Comparison of ENCODE assay signal across 13 cellular contexts in the genomic region with DNA sequence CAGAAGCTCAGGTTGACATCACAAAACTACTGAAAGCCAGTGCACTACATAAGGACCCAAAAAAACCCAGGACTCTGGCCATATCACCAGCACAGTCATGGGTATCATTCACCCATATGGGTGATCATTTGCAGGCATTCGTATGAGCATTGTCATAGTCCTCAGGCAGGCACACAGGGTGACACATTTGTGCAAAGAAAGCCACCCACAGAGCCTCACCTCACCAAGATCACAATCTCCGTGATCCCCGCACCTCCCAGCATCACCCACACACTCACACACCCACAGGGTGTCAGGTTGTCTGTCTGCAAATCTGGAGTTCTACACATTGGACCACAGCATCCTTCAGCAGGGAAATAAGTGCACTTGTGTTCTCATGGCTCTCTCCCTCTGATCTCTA.
DNase-seq lines count a peak whose midpoint lies in the region; ATAC-seq and TF ChIP-seq lines count a peak whose summit lies in the region.
"Had no signal": no experiment of that assay in that cellular context is flagged by ENCODE, and none has a peak within 500 bp of the region (broad histone marks: within the 10 kb centered on the region; RNA-seq: fewer than 3 reads in every experiment).

No MANE protein-coding gene starts in this region.

- H3K36me3 Mint-ChIP-seq in central memory CD8-positive, alpha-beta T cell (ENCODE audit: insufficient read depth), result peaks cover 1% of the 10 kb centered on the region
- H3K36me3 Mint-ChIP-seq in chondrocyte (ENCODE audit: low read depth), result no peaks in the 10 kb centered on the region
- H3K36me3 Mint-ChIP-seq: stimulated activated memory B cell treated with anti-CD40 and anti-IgM and Interleukin-4, amounts not matched to agents 10 μg/mL and 1 μg/mL and 100 μg/mL, for 72 hours had no signal

- H3K27ac Mint-ChIP-seq in central memory CD8-positive, alpha-beta T cell (ENCODE audit: low read depth), result peak overlapping the region; percentile 14
- H3K27ac Mint-ChIP-seq in chondrocyte (ENCODE audit: unreplicated experiment), result no peak overlapping the region
- H3K27ac Mint-ChIP-seq: stimulated activated memory B cell treated with anti-CD40 and anti-IgM and Interleukin-4, amounts not matched to agents 10 μg/mL and 1 μg/mL and 100 μg/mL, for 72 hours had no signal

- no peaks in the 10 kb centered on the region for H3K27me3 Mint-ChIP-seq in central memory CD8-positive, alpha-beta T cell
- H3K27me3 Mint-ChIP-seq in chondrocyte (ENCODE audit: low read depth), result no peaks in the 10 kb centered on the region

- H3K4me3 ChIP-seq in breast epithelium, result no peak overlapping the region

- no peaks in the 10 kb centered on the region for H3K9me3 Mint-ChIP-seq in central memory CD8-positive, alpha-beta T cell
- no peaks in the 10 kb centered on the region for H3K9me3 Mint-ChIP-seq in chondrocyte (ENCODE audit: low read depth)
- H3K9me3 Mint-ChIP-seq: stimulated activated memory B cell treated with anti-CD40 and anti-IgM and Interleukin-4, amounts not matched to agents 10 μg/mL and 1 μg/mL and 100 μg/mL, for 72 hours had no signal

- intact Hi-C loops in breast epithelium (cut with DNase I; ENCODE audit: low total_unique reads), result no loop called here

- DNase-seq in T follicular helper cell (ENCODE audit: low read depth) (peak; percentile 12), breast epithelium (ENCODE audit: low spot score in 2 of 2) (no peak), chondrocyte (ENCODE audit: low spot score) (no peak), OCI-M1 (lab: John Stamatoyannopoulos, UW) (no peak)
- DNase-seq in activated CD8-positive, alpha-beta memory T cell treated with anti-CD3 and anti-CD28 coated beads for 4 hours (ENCODE audit: low read depth in 2 of 2), result peak; percentile 35 to 66
- DNase-seq in central memory CD8-positive, alpha-beta T cell (ENCODE audit: low spot score in 2 of 2), result peak in 1 of 2 donors; percentile 61
- DNase-seq in stimulated activated CD8-positive, alpha-beta memory T cell treated with anti-CD3 and anti-CD28 coated beads, Interleukin-15, amount 100 ng/mL, for 48 hours (ENCODE audit: low read depth in 2 of 2), result peak; percentile 34 to 54
- DNase-seq: amygdala, C1 segment of cervical spinal cord, NCI-H2171, right cardiac atrium had no signal

- no peak overlapping the region for H3K27ac ChIP-seq in breast epithelium

- H3K9me3 ChIP-seq in breast epithelium, result no peaks in the 10 kb centered on the region

- no peaks in the 10 kb centered on the region for H3K4me1 ChIP-seq in breast epithelium

- TF ChIP-seq POLR2A in breast epithelium (IDR thresholded peaks at IDR 0.05), result no peak

- H3K36me3 ChIP-seq in breast epithelium, result no peaks in the 10 kb centered on the region

- H3K4me3 Mint-ChIP-seq in central memory CD8-positive, alpha-beta T cell, result peak overlapping the region; percentile 17
- no peak overlapping the region for H3K4me3 Mint-ChIP-seq in chondrocyte (ENCODE audit: unreplicated experiment)
- H3K4me3 Mint-ChIP-seq: stimulated activated memory B cell treated with anti-CD40 and anti-IgM and Interleukin-4, amounts not matched to agents 10 μg/mL and 1 μg/mL and 100 μg/mL, for 72 hours had no signal

- ATAC-seq in central memory CD8-positive, alpha-beta T cell (replicated peaks; ENCODE audit: extremely low read depth, poor library complexity, severe bottlenecking), result peak; percentile 97
- no peak for ATAC-seq in HG03095 (IDR thresholded peaks at IDR 0.05; ENCODE audit: unreplicated experiment)
- ATAC-seq: right cardiac atrium; stimulated activated memory B cell treated with anti-CD40 and anti-IgM and Interleukin-4, amounts not matched to agents 10 μg/mL and 1 μg/mL and 100 μg/mL, for 72 hours had no signal

- no peak for TF ChIP-seq CTCF in breast epithelium (IDR thresholded peaks at IDR 0.05)
- TF ChIP-seq CTCF in chondrocyte (IDR thresholded peaks at IDR 0.05), result no peak

- H3K4me1 Mint-ChIP-seq in central memory CD8-positive, alpha-beta T cell, result peaks cover 38% of the 10 kb centered on the region
- H3K4me1 Mint-ChIP-seq in chondrocyte (ENCODE audit: low read depth), result peaks cover 18% of the 10 kb centered on the region
- H3K4me1 Mint-ChIP-seq: stimulated activated memory B cell treated with anti-CD40 and anti-IgM and Interleukin-4, amounts not matched to agents 10 μg/mL and 1 μg/mL and 100 μg/mL, for 72 hours had no signal

- H3K27me3 ChIP-seq in breast epithelium, result no peaks in the 10 kb centered on the region

Comparison
In these comparisons a context has a peak if more than half of its experiments do, and no peak if none do; other contexts are left out.
1. DNase-seq: peak in T follicular helper cell (single experiment), activated CD8-positive, alpha-beta memory T cell treated with anti-CD3 and anti-CD28 coated beads for 4 hours (2 of 2) and stimulated activated CD8-positive, alpha-beta memory T cell treated with anti-CD3 and anti-CD28 coated beads, Interleukin-15, amount 100 ng/mL, for 48 hours (2 of 2); none in breast epithelium (0 of 2), chondrocyte (single experiment) and OCI-M1 (single experiment).